In genomic region chr20:63401384-63402110, GRCh38 we compare ENCODE assay signal across 20 cellular contexts. TPM values are rescaled to one million over a fixed set of nuclear protein-coding genes. Genes with fewer than 3 reads are reported as not detected.
DNase-seq lines count a peak whose midpoint lies in the region; ATAC-seq, FAIRE-seq and TF ChIP-seq lines count a peak whose summit lies in the region.
"Had no signal": no experiment of that assay in that cellular context is flagged by ENCODE, and none has a peak within 500 bp of the region (broad histone marks: within the 10 kb centered on the region; RNA-seq: fewer than 3 reads in every experiment).

No MANE protein-coding gene starts in this region.

- ATAC-seq in WTC11 (no peak), HG03097 (IDR thresholded peaks at IDR 0.05; ENCODE audit: low FRiP score, unreplicated experiment) (no peak)
- ATAC-seq: GM23338 had no signal

- H3K9me3 Mint-ChIP-seq in WTC11 (no peaks in the 10 kb centered on the region), glutamatergic neuron (ENCODE audit: unreplicated experiment) (peaks cover 31% of the 10 kb centered on the region)
- H3K9me3 Mint-ChIP-seq: CD8-positive, alpha-beta memory T cell; GM23338 had no signal

- H3K27ac Mint-ChIP-seq in WTC11 (peak overlapping the region; percentile 31), glutamatergic neuron (ENCODE audit: unreplicated experiment) (peak overlapping the region; percentile 62)
- H3K27ac Mint-ChIP-seq: CD4-positive, CD25-positive, alpha-beta regulatory T cell; CD8-positive, alpha-beta memory T cell; GM23338 had no signal

- H3K27me3 Mint-ChIP-seq in WTC11 (ENCODE audit: low read depth): no peaks in the 10 kb centered on the region
- peaks cover 37% of the 10 kb centered on the region for H3K27me3 Mint-ChIP-seq in glutamatergic neuron (ENCODE audit: unreplicated experiment)

- POLR2A ChIA-PET in WTC11 (lab: Charles Lee): no interaction called here

- peaks cover 11% of the 10 kb centered on the region for H3K4me1 Mint-ChIP-seq in WTC11
- peaks cover 6% of the 10 kb centered on the region for H3K4me1 Mint-ChIP-seq in glutamatergic neuron (ENCODE audit: low read depth, unreplicated experiment)
- H3K4me1 Mint-ChIP-seq: CD4-positive, CD25-positive, alpha-beta regulatory T cell; CD8-positive, alpha-beta memory T cell had no signal

- no peaks in the 10 kb centered on the region for H3K36me3 Mint-ChIP-seq in WTC11
- H3K36me3 Mint-ChIP-seq in glutamatergic neuron (ENCODE audit: unreplicated experiment): peaks cover 4% of the 10 kb centered on the region
- H3K36me3 Mint-ChIP-seq: CD4-positive, CD25-positive, alpha-beta regulatory T cell; CD8-positive, alpha-beta memory T cell had no signal

- no peak overlapping the region for H3K4me3 Mint-ChIP-seq in WTC11
- no peak overlapping the region for H3K4me3 Mint-ChIP-seq in glutamatergic neuron (ENCODE audit: unreplicated experiment)
- H3K4me3 Mint-ChIP-seq: CD4-positive, CD25-positive, alpha-beta regulatory T cell; CD8-positive, alpha-beta memory T cell; GM23338 had no signal

- CTCF ChIA-PET in WTC11 (lab: Charles Lee): interaction anchor here (0.7 to 1.1 kb wide), 3 partner anchors 20 to 92 kb away, joined by 3 to 7 read pairs (median 3); no protein-coding TSS in a partner anchor

- TF ChIP-seq CTCF in WTC11 (IDR thresholded peaks at IDR 0.05) (no peak), glutamatergic neuron (IDR thresholded peaks at IDR 0.05; ENCODE audit: partially characterized antibody, unreplicated experiment) (no peak)

- peak; percentile 84 for FAIRE-seq in HTR-8/SVneo (lab: Jason Lieb, UNC)
- FAIRE-seq in urothelium cell line (lab: Jason Lieb, UNC): peak; percentile 74
- FAIRE-seq: A204.1, G401.6, GM12891, GM19239 had no signal

- DNase-seq in HTR-8/SVneo (ENCODE audit: insufficient read length, low spot score) (no peak), WTC11 (ENCODE audit: low spot score) (no peak), glutamatergic neuron (no peak), urothelium cell line (ENCODE audit: low spot score) (no peak), ecto neural progenitor cell (ENCODE audit: low spot score) (no peak)
- no peak for DNase-seq in activated CD4-positive, alpha-beta T cell treated with anti-CD3 and anti-CD28 coated beads, Interleukin-2, amount 50 U/mL, for 1 hour
- DNase-seq: ACHN; BE2C; C1 segment of cervical spinal cord; CD4-positive, CD25-positive, alpha-beta regulatory T cell; CD8-positive, alpha-beta memory T cell; COR-L47; DMS53; H7 had no signal

TF ChIP-seq in WTC11, 78 proteins besides CTCF, POLR2A, EP300 and RAD21:
- TF ChIP-seq RELA (CRISPR knock-in tag; IDR thresholded peaks at IDR 0.05; ENCODE audit: borderline replicate concordance): no peak
- no peak for TF ChIP-seq FOXJ3 (CRISPR knock-in tag; IDR thresholded peaks at IDR 0.05; ENCODE audit: borderline replicate concordance)
- TF ChIP-seq NFYB (CRISPR knock-in tag; conservative IDR thresholded peaks at IDR 0.05; ENCODE audit: low read depth): no peak
- TF ChIP-seq ZSCAN18 (CRISPR knock-in tag; IDR thresholded peaks at IDR 0.05): no peak
- TF ChIP-seq NR3C1 (CRISPR knock-in tag; conservative IDR thresholded peaks at IDR 0.05; ENCODE audit: low read depth): no peak
- TF ChIP-seq ATF1 (CRISPR knock-in tag; IDR thresholded peaks at IDR 0.05): no peak
- TF ChIP-seq PRRX2 (CRISPR knock-in tag; IDR thresholded peaks at IDR 0.05): no peak
- TF ChIP-seq ZNF512 (CRISPR knock-in tag; IDR thresholded peaks at IDR 0.05; ENCODE audit: borderline replicate concordance): no peak
- TF ChIP-seq ZNF671 (CRISPR knock-in tag; IDR thresholded peaks at IDR 0.05): no peak
- TF ChIP-seq AFF4 (CRISPR knock-in tag; IDR thresholded peaks at IDR 0.05; ENCODE audit: borderline replicate concordance): no peak
- no peak for TF ChIP-seq ZNF232 (CRISPR knock-in tag; IDR thresholded peaks at IDR 0.05)
- no peak for TF ChIP-seq ZNF263 (CRISPR knock-in tag; IDR thresholded peaks at IDR 0.05; ENCODE audit: low read depth)
- no peak for TF ChIP-seq ZNF121 (CRISPR knock-in tag; IDR thresholded peaks at IDR 0.05)
- no peak for TF ChIP-seq ATF6 (CRISPR knock-in tag; IDR thresholded peaks at IDR 0.05)
- no peak for TF ChIP-seq ZMAT4 (CRISPR knock-in tag; IDR thresholded peaks at IDR 0.05)
- no peak for TF ChIP-seq ZNF416 (CRISPR knock-in tag; IDR thresholded peaks at IDR 0.05)
- TF ChIP-seq ZNF423 (CRISPR knock-in tag; IDR thresholded peaks at IDR 0.05): no peak
- no peak for TF ChIP-seq HMGA2 (CRISPR knock-in tag; IDR thresholded peaks at IDR 0.05)
- no peak for TF ChIP-seq ELF4 (CRISPR knock-in tag; IDR thresholded peaks at IDR 0.05; ENCODE audit: low read depth)

RNA-seq across cellular contexts. Expression of gene CHRNA4, which starts 40.4 kb away (rescaled TPM):
- 2.5 to 5.7 TPM (median 4.8 TPM) in 3 replicates for total RNA-seq in WTC11 (2021)
- total RNA-seq in glutamatergic neuron (ENCODE audit: unreplicated experiment): 165 TPM
- total RNA-seq: CD4-positive, CD25-positive, alpha-beta regulatory T cell; CD8-positive, alpha-beta memory T cell had no signal

Comparison
In these comparisons a context has a peak if more than half of its experiments do, and no peak if none do; other contexts are left out.
1. RNA of gene CHRNA4, which starts 40.4 kb away (total RNA-seq): 165 TPM in glutamatergic neuron (single experiment); 2.5 to 5.7 TPM in WTC11; every median in the first group is over 10 times any median in the second.